26 cellular contexts compared by ENCODE assay signal in the genomic region with DNA sequence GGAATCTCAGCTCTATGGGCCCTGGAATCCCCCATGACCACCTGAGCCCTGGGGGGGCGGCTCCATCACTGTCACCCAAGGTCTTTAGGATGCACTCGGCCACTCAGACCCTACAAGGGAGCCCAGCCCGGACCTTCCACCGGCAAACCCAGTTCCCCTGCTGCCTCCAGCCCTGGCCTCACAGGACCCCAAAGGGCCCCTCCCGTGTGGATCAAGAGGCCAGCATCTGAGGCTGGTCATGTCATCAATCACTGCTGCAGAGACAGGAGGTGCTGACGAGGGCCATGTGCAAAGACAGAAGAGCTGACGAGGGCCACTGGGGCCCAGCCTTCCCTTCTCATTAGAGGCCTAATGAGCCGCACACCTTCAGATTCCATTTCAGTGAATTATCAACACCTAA.
"Had no signal": no experiment of that assay in that cellular context is flagged by ENCODE, and none has a peak within 500 bp of the region (broad histone marks: within the 10 kb centered on the region; RNA-seq: fewer than 3 reads in every experiment).

No MANE protein-coding gene starts in this region.

- FAIRE-seq: islet of Langerhans, urothelium cell line had no signal

- ATAC-seq: activated CD4-positive, CD25-positive, alpha-beta regulatory T cell treated with anti-CD3 and anti-CD28 coated beads, Interleukin-2, amount 50 U/mL, for 24 hours; gastrocnemius medialis; left colon; naive thymus-derived CD4-positive, alpha-beta T cell; stimulated activated naive B cell treated with anti-CD40 and anti-IgM and Interleukin-4, amounts not matched to agents 10 μg/mL and 1 μg/mL and 100 μg/mL, for 72 hours had no signal

- H3K4me2 ChIP-seq: smooth muscle cell had no signal

- H3K27ac ChIP-seq: gastrocnemius medialis, right atrium auricular region, tibial nerve, VCaP had no signal

- H3K4me1 ChIP-seq: gastrocnemius medialis, right atrium auricular region, tibial nerve had no signal

- H3K27me3 ChIP-seq: right atrium auricular region, tibial nerve had no signal

- DNase-seq: activated CD4-positive, alpha-beta T cell treated with anti-CD3 and anti-CD28 coated beads for 48 hours; activated CD4-positive, alpha-beta T cell treated with anti-CD3 and anti-CD28 coated beads, Interleukin-2, amount 50 U/mL, for 48 hours; activated CD8-positive, alpha-beta memory T cell treated with anti-CD3 and anti-CD28 coated beads for 24 hours; activated gamma-delta T cell treated with Interleukin-2 at 50 U/mL for 16 hours; activated naive CD4-positive, alpha-beta T cell treated with anti-CD3 and anti-CD28 coated beads, Interleukin-2, amount 50 U/mL, for 16 hours; amniotic stem cell; caudate nucleus; effector CD4-positive, alpha-beta T cell; erythroblast; gastrocnemius medialis; glutamatergic neuron; left colon; mammary epithelial cell; naive thymus-derived CD4-positive, alpha-beta T cell; stimulated activated CD4-positive, alpha-beta T cell treated with anti-CD3 and anti-CD28 coated beads, Interleukin-15, amount 100 ng/mL, for 24 hours; stimulated activated CD4-positive, alpha-beta T cell treated with anti-CD3 and anti-CD28 coated beads, Interleukin-2, amount 100 ng/mL, for 24 hours; stimulated activated naive B cell treated with anti-CD40 and anti-IgM and Interleukin-4, amounts not matched to agents 10 μg/mL and 1 μg/mL and 100 μg/mL, for 72 hours had no signal

- H3K4me3 ChIP-seq: gastrocnemius medialis, right atrium auricular region, smooth muscle cell, tibial nerve had no signal

- H3K9me3 ChIP-seq: gastrocnemius medialis, right atrium auricular region had no signal

- H3K4me1 Mint-ChIP-seq: mesothelial cell of epicardium had no signal

- H3K36me3 ChIP-seq: gastrocnemius medialis, right atrium auricular region, tibial nerve had no signal

- H3K27ac Mint-ChIP-seq: mesothelial cell of epicardium; naive thymus-derived CD4-positive, alpha-beta T cell; stimulated activated naive B cell treated with anti-CD40 and anti-IgM and Interleukin-4, amounts not matched to agents 10 μg/mL and 1 μg/mL and 100 μg/mL, for 72 hours had no signal

- H3K4me3 Mint-ChIP-seq: dendritic cell treated with granulocyte-macrophage colony-stimulating factor and Interleukin-4, amounts not matched to agents 40 ng/mL and 50 ng/mL, for 4 days; mesothelial cell of epicardium; naive thymus-derived CD4-positive, alpha-beta T cell; stimulated activated naive B cell treated with anti-CD40 and anti-IgM and Interleukin-4, amounts not matched to agents 10 μg/mL and 1 μg/mL and 100 μg/mL, for 72 hours had no signal
